8 cellular contexts compared by ENCODE assay signal in genomic region chr6:134632982-134633940, GRCh38.
A peak's percentile ranks its signal among the peaks of the same experiment; 100 is the strongest.
DNase-seq lines count a peak whose midpoint lies in the region; ATAC-seq, FAIRE-seq and TF ChIP-seq lines count a peak whose summit lies in the region.
"Not testable (repeated sequence)": the region's sequence is repeated elsewhere in the genome, so short reads cannot be mapped to it uniquely, and the experiment has no call there.

No MANE protein-coding gene starts in this region.

- FAIRE-seq in GM12891 (lab: Jason Lieb, UNC) = peak; percentile 51

- peaks cover 19% of the 10 kb centered on the region for H3K27me3 Mint-ChIP-seq in activated CD4-positive, alpha-beta T cell treated with anti-CD3 and anti-CD28 coated beads, Interleukin-2, amount 10 ng/mL, durations not matched to agents 24 days and 14 days
- H3K27me3 Mint-ChIP-seq in activated T-helper 2 cell treated with anti-CD3 and anti-CD28 coated beads, Interferon-gamma antibody, Interleukin-2, Interleukin-4, amounts not matched to agents 10 μg/mL and 5 μg/mL and 100 μg/mL, durations not matched to agents 14 hours and 24 hours and 36 hours (ENCODE audit: low read depth) = peaks cover 10% of the 10 kb centered on the region
- H3K27me3 Mint-ChIP-seq in central memory CD8-positive, alpha-beta T cell = not testable (repeated sequence)
- H3K27me3 Mint-ChIP-seq in natural killer cell treated with Interleukin-12 subunit alpha and Interleukin-12 subunit beta and Interleukin-15 and Interleukin-18, amount 100 ng/mL, for 72 hours = peaks cover 31 to 46% of the 10 kb centered on the region in 2 donors

- H3K27ac Mint-ChIP-seq in activated CD4-positive, alpha-beta T cell treated with anti-CD3 and anti-CD28 coated beads, Interleukin-2, amount 10 ng/mL, durations not matched to agents 24 days and 14 days = peak overlapping the region; percentile 21
- H3K27ac Mint-ChIP-seq in activated T-helper 2 cell treated with anti-CD3 and anti-CD28 coated beads, Interferon-gamma antibody, Interleukin-2, Interleukin-4, amounts not matched to agents 10 μg/mL and 5 μg/mL and 100 μg/mL, durations not matched to agents 14 hours and 24 hours and 36 hours = peak overlapping the region; percentile 71
- peak overlapping the region; percentile 52 for H3K27ac Mint-ChIP-seq in central memory CD8-positive, alpha-beta T cell (ENCODE audit: low read depth)
- peak overlapping the region in 1 of 2 donors; percentile 33 for H3K27ac Mint-ChIP-seq in natural killer cell treated with Interleukin-12 subunit alpha and Interleukin-12 subunit beta and Interleukin-15 and Interleukin-18, amount 100 ng/mL, for 72 hours

- H3K36me3 Mint-ChIP-seq in activated CD4-positive, alpha-beta T cell treated with anti-CD3 and anti-CD28 coated beads, Interleukin-2, amount 10 ng/mL, durations not matched to agents 24 days and 14 days (ENCODE audit: low read depth); activated T-helper 2 cell treated with anti-CD3 and anti-CD28 coated beads, Interferon-gamma antibody, Interleukin-2, Interleukin-4, amounts not matched to agents 10 μg/mL and 5 μg/mL and 100 μg/mL, durations not matched to agents 14 hours and 24 hours and 36 hours (ENCODE audit: low read depth); central memory CD8-positive, alpha-beta T cell (ENCODE audit: insufficient read depth); natural killer cell treated with Interleukin-12 subunit alpha and Interleukin-12 subunit beta and Interleukin-15 and Interleukin-18, amount 100 ng/mL, for 72 hours: not testable (repeated sequence)

- not testable (repeated sequence) for ATAC-seq in central memory CD8-positive, alpha-beta T cell (replicated peaks; ENCODE audit: extremely low read depth, poor library complexity, severe bottlenecking)
- ATAC-seq in natural killer cell treated with Interleukin-12 subunit alpha and Interleukin-12 subunit beta and Interleukin-15 and Interleukin-18, amount 100 ng/mL, for 72 hours = peak; percentile 65 to 71

- H3K4me3 Mint-ChIP-seq in activated CD4-positive, alpha-beta T cell treated with anti-CD3 and anti-CD28 coated beads, Interleukin-2, amount 10 ng/mL, durations not matched to agents 24 days and 14 days = peak overlapping the region; percentile 70
- peak overlapping the region; percentile 57 for H3K4me3 Mint-ChIP-seq in activated T-helper 2 cell treated with anti-CD3 and anti-CD28 coated beads, Interferon-gamma antibody, Interleukin-2, Interleukin-4, amounts not matched to agents 10 μg/mL and 5 μg/mL and 100 μg/mL, durations not matched to agents 14 hours and 24 hours and 36 hours (ENCODE audit: low read depth)
- H3K4me3 Mint-ChIP-seq in central memory CD8-positive, alpha-beta T cell = peak overlapping the region; percentile 73
- peak overlapping the region; percentile 77 for H3K4me3 Mint-ChIP-seq in natural killer cell treated with Interleukin-12 subunit alpha and Interleukin-12 subunit beta and Interleukin-15 and Interleukin-18, amount 100 ng/mL, for 72 hours

- H3K9me3 Mint-ChIP-seq in activated CD4-positive, alpha-beta T cell treated with anti-CD3 and anti-CD28 coated beads, Interleukin-2, amount 10 ng/mL, durations not matched to agents 24 days and 14 days; activated T-helper 2 cell treated with anti-CD3 and anti-CD28 coated beads, Interferon-gamma antibody, Interleukin-2, Interleukin-4, amounts not matched to agents 10 μg/mL and 5 μg/mL and 100 μg/mL, durations not matched to agents 14 hours and 24 hours and 36 hours; central memory CD8-positive, alpha-beta T cell; natural killer cell treated with Interleukin-12 subunit alpha and Interleukin-12 subunit beta and Interleukin-15 and Interleukin-18, amount 100 ng/mL, for 72 hours: not testable (repeated sequence)

- peaks cover 27% of the 10 kb centered on the region for H3K4me1 Mint-ChIP-seq in activated CD4-positive, alpha-beta T cell treated with anti-CD3 and anti-CD28 coated beads, Interleukin-2, amount 10 ng/mL, durations not matched to agents 24 days and 14 days
- H3K4me1 Mint-ChIP-seq in activated T-helper 2 cell treated with anti-CD3 and anti-CD28 coated beads, Interferon-gamma antibody, Interleukin-2, Interleukin-4, amounts not matched to agents 10 μg/mL and 5 μg/mL and 100 μg/mL, durations not matched to agents 14 hours and 24 hours and 36 hours (ENCODE audit: low read depth) = peaks cover 46% of the 10 kb centered on the region
- not testable (repeated sequence) for H3K4me1 Mint-ChIP-seq in central memory CD8-positive, alpha-beta T cell
- peaks cover 10 to 12% of the 10 kb centered on the region in 2 donors for H3K4me1 Mint-ChIP-seq in natural killer cell treated with Interleukin-12 subunit alpha and Interleukin-12 subunit beta and Interleukin-15 and Interleukin-18, amount 100 ng/mL, for 72 hours (ENCODE audit: low read depth in 2 of 2)

- intact Hi-C loops in activated CD4-positive, alpha-beta T cell treated with anti-CD3 and anti-CD28 coated beads, Interleukin-2, amount 10 ng/mL, durations not matched to agents 24 days and 14 days (cut with micrococcal nuclease) = loop anchor here (10.0 kb wide), 2 partner anchors 108 to 678 kb away; partner anchors contain the start of gene TBPL1
- intact Hi-C loops in activated T-helper 2 cell treated with anti-CD3 and anti-CD28 coated beads, Interferon-gamma antibody, Interleukin-2, Interleukin-4, amounts not matched to agents 10 μg/mL and 5 μg/mL and 100 μg/mL, durations not matched to agents 14 hours and 24 hours and 36 hours (cut with micrococcal nuclease) = loop anchor here (2.0 kb wide), 2 partner anchors 196 to 344 kb away; no protein-coding TSS in a partner anchor

- DNase-seq in A172 (ENCODE audit: low spot score) (peak; percentile 23), OCI-M1 (lab: John Stamatoyannopoulos, UW) (peak; percentile 73)
- DNase-seq in GM12891 (ENCODE audit: insufficient read length, low spot score); natural killer cell treated with Interleukin-12 subunit alpha and Interleukin-12 subunit beta and Interleukin-15 and Interleukin-18, amount 100 ng/mL, for 72 hours (ENCODE audit: low spot score): not testable (repeated sequence)
- peak; percentile 84 for DNase-seq in activated CD4-positive, alpha-beta T cell treated with anti-CD3 and anti-CD28 coated beads, Interleukin-2, amount 10 ng/mL, durations not matched to agents 24 days and 14 days
- peak; percentile 61 for DNase-seq in activated T-helper 2 cell treated with anti-CD3 and anti-CD28 coated beads, Interferon-gamma antibody, Interleukin-2, Interleukin-4, amounts not matched to agents 10 μg/mL and 5 μg/mL and 100 μg/mL, durations not matched to agents 14 hours and 24 hours and 36 hours (ENCODE audit: low spot score)
- peak in 1 of 2 donors; percentile 11 for DNase-seq in central memory CD8-positive, alpha-beta T cell (ENCODE audit: low spot score in 2 of 2)
- peak; percentile 15 to 44 for DNase-seq in stimulated activated CD8-positive, alpha-beta memory T cell treated with anti-CD3 and anti-CD28 coated beads, Interleukin-15, amount 100 ng/mL, for 48 hours (ENCODE audit: low read depth in 2 of 2)

- not testable (repeated sequence) for TF ChIP-seq POLR2A in GM12891 (IDR thresholded peaks at IDR 0.05; ENCODE audit: low read depth, low read length)
